In genomic region chr1:153598309-153599172, GRCh38 we compare ENCODE assay signal across 8 cellular contexts. TPM values are rescaled to one million over a fixed set of nuclear protein-coding genes. Genes with fewer than 3 reads are reported as not detected.
A peak's percentile ranks its signal among the peaks of the same experiment; 100 is the strongest.
DNase-seq lines count a peak whose midpoint lies in the region; ATAC-seq, FAIRE-seq and TF ChIP-seq lines count a peak whose summit lies in the region.

No MANE protein-coding gene starts in this region.

- peak overlapping the region; percentile 66 for H3K4me2 ChIP-seq in SU-DHL-6 (ENCODE audit: low read depth, low read length, poor library complexity, severe bottlenecking)

- no peaks in the 10 kb centered on the region for H3K27me3 Mint-ChIP-seq in activated CD8-positive, alpha-beta memory T cell treated with anti-CD3 and anti-CD28 coated beads, Interleukin-2, amount 10 ng/mL, durations not matched to agents 7 days and 5 days

- peak; percentile 80 for ATAC-seq in activated CD8-positive, alpha-beta memory T cell treated with anti-CD3 and anti-CD28 coated beads, Interleukin-2, amount 10 ng/mL, durations not matched to agents 7 days and 5 days
- ATAC-seq in GM21576 (IDR thresholded peaks at IDR 0.05; ENCODE audit: unreplicated experiment) (peak; percentile 96), left ventricle myocardium superior (peak; percentile 53)

- no peaks in the 10 kb centered on the region for H3K9me3 ChIP-seq in HUES6 (ENCODE audit: control insufficient read depth, insufficient read depth, low read depth, low read length)
- H3K9me3 ChIP-seq in SU-DHL-6 (ENCODE audit: insufficient read depth, low read length): no peaks in the 10 kb centered on the region

- no peaks in the 10 kb centered on the region for H3K36me3 Mint-ChIP-seq in activated CD8-positive, alpha-beta memory T cell treated with anti-CD3 and anti-CD28 coated beads, Interleukin-2, amount 10 ng/mL, durations not matched to agents 7 days and 5 days

- peaks cover 14% of the 10 kb centered on the region for H3K4me1 Mint-ChIP-seq in activated CD8-positive, alpha-beta memory T cell treated with anti-CD3 and anti-CD28 coated beads, Interleukin-2, amount 10 ng/mL, durations not matched to agents 7 days and 5 days

- H3K9me3 Mint-ChIP-seq in activated CD8-positive, alpha-beta memory T cell treated with anti-CD3 and anti-CD28 coated beads, Interleukin-2, amount 10 ng/mL, durations not matched to agents 7 days and 5 days (ENCODE audit: low read depth): no peaks in the 10 kb centered on the region

- H3K9ac ChIP-seq in HUES6 (ENCODE audit: low read length) (no peak overlapping the region), SU-DHL-6 (ENCODE audit: low read length) (peak overlapping the region; percentile 57)

- no peak overlapping the region for H3K4me3 Mint-ChIP-seq in activated CD8-positive, alpha-beta memory T cell treated with anti-CD3 and anti-CD28 coated beads, Interleukin-2, amount 10 ng/mL, durations not matched to agents 7 days and 5 days

- CTCF ChIA-PET in activated CD8-positive, alpha-beta memory T cell treated with anti-CD3 and anti-CD28 coated beads, Interleukin-2, amount 10 ng/mL, durations not matched to agents 7 days and 5 days (lab: Charles Lee): interaction anchor here (1.2 kb wide), 1 partner anchor 26 kb away, joined by 4 read pairs; no protein-coding TSS in a partner anchor

- H3K27me3 ChIP-seq in HUES6 (ENCODE audit: control insufficient read depth, insufficient read depth, low read length): no peaks in the 10 kb centered on the region
- H3K27me3 ChIP-seq in SU-DHL-6 (ENCODE audit: low read length): no peaks in the 10 kb centered on the region

- TF ChIP-seq CTCF in SU-DHL-6 (IDR thresholded peaks at IDR 0.05; ENCODE audit: insufficient read depth, low read length, poor library complexity, severe bottlenecking): no peak

- H3K27ac ChIP-seq in HUES6 (ENCODE audit: low read depth, low read length) (peak overlapping the region; percentile 33; the same call in 1 of the 2 replicates), SU-DHL-6 (ENCODE audit: low read depth, low read length) (peak overlapping the region; percentile 81)

- H3K79me2 ChIP-seq in SU-DHL-6 (ENCODE audit: insufficient read depth, low read length): no peaks in the 10 kb centered on the region

- H3K27ac Mint-ChIP-seq in activated CD8-positive, alpha-beta memory T cell treated with anti-CD3 and anti-CD28 coated beads, Interleukin-2, amount 10 ng/mL, durations not matched to agents 7 days and 5 days: no peak overlapping the region

- no peaks in the 10 kb centered on the region for H3K9me2 ChIP-seq in SU-DHL-6 (replicated peaks; ENCODE audit: insufficient read depth, low read length)

- peak overlapping the region; percentile 60 for H2AFZ ChIP-seq in SU-DHL-6 (ENCODE audit: low read depth, low read length, severe bottlenecking)

- H3K4me3 ChIP-seq in HUES6 (ENCODE audit: low read depth, low read length): no peak overlapping the region
- H3K4me3 ChIP-seq in SU-DHL-6 (ENCODE audit: insufficient read depth, low read length, poor library complexity, severe bottlenecking): peak overlapping the region; percentile 32

- H3K36me3 ChIP-seq in HUES6 (ENCODE audit: control insufficient read depth, insufficient read depth, low read length) (no peaks in the 10 kb centered on the region), SU-DHL-6 (ENCODE audit: low read length) (no peaks in the 10 kb centered on the region)

- peaks cover 12% of the 10 kb centered on the region for H3K4me1 ChIP-seq in HUES6 (ENCODE audit: control insufficient read depth, insufficient read depth, low read length)

- peak; percentile 46 for DNase-seq in activated CD8-positive, alpha-beta memory T cell treated with anti-CD3 and anti-CD28 coated beads, Interleukin-2, amount 10 ng/mL, durations not matched to agents 7 days and 5 days
- DNase-seq in activated CD8-positive, alpha-beta memory T cell treated with anti-CD3 and anti-CD28 coated beads, Interleukin-2, amount 50 U/mL, for 4 hours: no peak
- no peak for DNase-seq in left ventricle myocardium superior
- no peak for DNase-seq in frontal cortex (ENCODE audit: low spot score in 2 of 2)
- DNase-seq in NCI-H1930 (lab: John Stamatoyannopoulos, UW): no peak

- no peaks in the 10 kb centered on the region for H4K20me1 ChIP-seq in SU-DHL-6 (ENCODE audit: low read depth, low read length)

- H3F3A ChIP-seq in SU-DHL-6 (ENCODE audit: insufficient read depth): no peaks in the 10 kb centered on the region

- FAIRE-seq in frontal cortex (lab: Jason Lieb, UNC): no peak

- intact Hi-C loops in left ventricle myocardium superior (cut with micrococcal nuclease): no loop called here

RNA-seq across cellular contexts. Expression of gene S100A16, which starts 14.4 kb away (rescaled TPM):
- not detected for total RNA-seq in activated CD8-positive, alpha-beta memory T cell treated with anti-CD3 and anti-CD28 coated beads, Interleukin-2, amount 10 ng/mL, durations not matched to agents 7 days and 5 days
- 42.2 TPM for total RNA-seq in left ventricle myocardium superior
- 13.0 TPM for total RNA-seq in frontal cortex

RNA-seq across cellular contexts. Expression of gene S100A14, which starts 17.6 kb away (rescaled TPM):
- total RNA-seq in activated CD8-positive, alpha-beta memory T cell treated with anti-CD3 and anti-CD28 coated beads, Interleukin-2, amount 10 ng/mL, durations not matched to agents 7 days and 5 days: not detected
- total RNA-seq in left ventricle myocardium superior: 5.7 TPM
- not detected for total RNA-seq in frontal cortex

RNA-seq across cellular contexts. Expression of gene S100A13, which starts 28.8 kb away (rescaled TPM):
- 1 to 10 TPM; 6.0 to 7.0 TPM for total RNA-seq in activated CD8-positive, alpha-beta memory T cell treated with anti-CD3 and anti-CD28 coated beads, Interleukin-2, amount 10 ng/mL, durations not matched to agents 7 days and 5 days
- 124 TPM for total RNA-seq in left ventricle myocardium superior
- 7.3 TPM for total RNA-seq in frontal cortex

RNA-seq across cellular contexts. Expression of gene S100A1, which starts 29.7 kb away (rescaled TPM):
- not detected for total RNA-seq in activated CD8-positive, alpha-beta memory T cell treated with anti-CD3 and anti-CD28 coated beads, Interleukin-2, amount 10 ng/mL, durations not matched to agents 7 days and 5 days
- total RNA-seq in left ventricle myocardium superior (2,048 TPM), frontal cortex (1.2 TPM)

RNA-seq across cellular contexts. Expression of gene S100A2, which starts 32.9 kb away (rescaled TPM):
- total RNA-seq in activated CD8-positive, alpha-beta memory T cell treated with anti-CD3 and anti-CD28 coated beads, Interleukin-2, amount 10 ng/mL, durations not matched to agents 7 days and 5 days: under 1 TPM; 0.50 to 0.96 TPM
- total RNA-seq in left ventricle myocardium superior (1.9 TPM), frontal cortex (not detected)

Comparison
In these comparisons a context has a peak if more than half of its experiments do, and no peak if none do; other contexts are left out.
1. RNA of gene S100A16, which starts 14.4 kb away (total RNA-seq): 42.2 TPM in left ventricle myocardium superior (single experiment) and 13.0 TPM in frontal cortex (single experiment); not detected in activated CD8-positive, alpha-beta memory T cell treated with anti-CD3 and anti-CD28 coated beads, Interleukin-2, amount 10 ng/mL, durations not matched to agents 7 days and 5 days; every median in the first group is over 10 times any median in the second.
2. RNA of gene S100A13, which starts 28.8 kb away (total RNA-seq): 124 TPM in left ventricle myocardium superior (single experiment); 7.3 TPM in frontal cortex (single experiment) and 6.0 to 7.0 TPM in activated CD8-positive, alpha-beta memory T cell treated with anti-CD3 and anti-CD28 coated beads, Interleukin-2, amount 10 ng/mL, durations not matched to agents 7 days and 5 days; every median in the first group is over 10 times any median in the second.
3. Peak in every context shown above with its lines, with median percentiles within 50 percentile points of each other: ATAC-seq.